ENCODE assay signal across 8 cellular contexts in genomic region chr11:120952503-120953229, GRCh38.
DNase-seq lines count a peak whose midpoint lies in the region; ATAC-seq and TF ChIP-seq lines count a peak whose summit lies in the region.

No MANE protein-coding gene starts in this region.

- BruUV-seq in PC-9 (replicated peaks; lab: Mats Ljungman, UMichigan), result no TSS peak

- no peaks in the 10 kb centered on the region for H3K79me2 ChIP-seq in PC-9 (ENCODE audit: low read depth)
- H3K79me2 ChIP-seq in fibroblast of lung (ENCODE audit: control insufficient read depth, insufficient read depth, low read length), result no peaks in the 10 kb centered on the region
- H3K79me2 ChIP-seq in neural cell (replicated peaks; ENCODE audit: insufficient read depth, low read length), result no peaks in the 10 kb centered on the region

- CTCF ChIA-PET in PC-9 (lab: Charles Lee), result interaction anchor here (0.7 kb wide), 1 partner anchor 268 kb away, joined by 8 read pairs; no protein-coding TSS in a partner anchor

- no peak for TF ChIP-seq EP300 in neural cell (conservative IDR thresholded peaks at IDR 0.05; ENCODE audit: poor library complexity, severe bottlenecking)

- peak overlapping the region; percentile 7; the same call in 1 of the 2 replicates for H3K4me3 ChIP-seq in PC-9
- no peak overlapping the region for H3K4me3 ChIP-seq in fibroblast of lung (replicated peaks in 1 of 4; ENCODE audit: control extremely low read depth in 1 of 4, insufficient read depth in 1 of 4, low read depth in 3 of 4, low read length in 4 of 4)
- H3K4me3 ChIP-seq in neural cell (ENCODE audit: low read length), result no peak overlapping the region

- peak; percentile 75 for TF ChIP-seq CTCF in GM10266 (IDR thresholded peaks at IDR 0.05; ENCODE audit: control insufficient read depth, insufficient read depth, low read depth, missing control alignments)
- TF ChIP-seq CTCF in PC-9 (conservative IDR thresholded peaks at IDR 0.05), result peak; percentile 99
- TF ChIP-seq CTCF in fibroblast of lung (conservative IDR thresholded peaks at IDR 0.05 in 1 of 2, IDR thresholded peaks at IDR 0.05 in 1 of 2; ENCODE audit: low read depth in 1 of 2, low read length in 2 of 2), result peak; percentile 63 to 68
- peak; percentile 77 for TF ChIP-seq CTCF in neural cell (IDR thresholded peaks at IDR 0.05; ENCODE audit: poor library complexity, severe bottlenecking)

- 0 out of 2 replicates have a peak, but pooled peaks cover 4% of the 10 kb centered on the region for H3K4me1 ChIP-seq in PC-9 (replicated peaks; ENCODE audit: insufficient read depth)
- H3K4me1 ChIP-seq in fibroblast of lung (ENCODE audit: control insufficient read depth, extremely low read depth, insufficient read depth, low read length), result no peaks in the 10 kb centered on the region

- H3K9me2 ChIP-seq in PC-9 (ENCODE audit: insufficient read depth), result no peaks in the 10 kb centered on the region
- H3K9me2 ChIP-seq in neural cell (ENCODE audit: insufficient read depth, low read length), result no peaks in the 10 kb centered on the region

- intact Hi-C loops in PC-9 (cut with micrococcal nuclease; ENCODE audit: unreplicated experiment), result loop anchor here (10.0 kb wide), 1 partner anchor 718 kb away; no protein-coding TSS in a partner anchor
- intact Hi-C loops in activated T-helper 1 cell treated with anti-CD3 and anti-CD28 coated beads, Interleukin-12 subunit alpha, Interleukin-12 subunit beta, Interleukin-2, Interleukin-4 antibody, amounts not matched to agents 30 ng/mL and 10 ng/mL and 1 ng/mL, durations not matched to agents 14 hours and 24 hours and 36 hours (cut with micrococcal nuclease), result loop anchor here (10.0 kb wide), 1 partner anchor 618 kb away; the partner anchor contains the start of gene ARHGEF12

- in situ Hi-C loops in KBM-7 (cut with MboI; ENCODE audit: low pct_unique_long_range_greater_than_20kb, low sequenced_read_pairs), result no loop called here

- H2AFZ ChIP-seq in PC-9 (peak overlapping the region; percentile 24; the same call in 1 of the 2 replicates), fibroblast of lung (ENCODE audit: low read length) (no peak overlapping the region), neural cell (ENCODE audit: low read depth, low read length) (no peak overlapping the region)

- no peak overlapping the region for H3K27ac Mint-ChIP-seq in activated T-helper 1 cell treated with anti-CD3 and anti-CD28 coated beads, Interleukin-12 subunit alpha, Interleukin-12 subunit beta, Interleukin-2, Interleukin-4 antibody, amounts not matched to agents 30 ng/mL and 10 ng/mL and 1 ng/mL, durations not matched to agents 14 hours and 24 hours and 36 hours
- peak overlapping the region; percentile 43 for H3K27ac Mint-ChIP-seq in stimulated activated naive CD8-positive, alpha-beta T cell treated with anti-CD3 and anti-CD28 coated beads, Interleukin-15, Interleukin-2, amounts not matched to agents 100 ng/mL and 50 ng/mL, for 24 hours

- H3K27me3 ChIP-seq in PC-9 (ENCODE audit: insufficient read depth, low read depth) (peaks cover 60% of the 10 kb centered on the region), fibroblast of lung (ENCODE audit: control insufficient read depth, insufficient read depth, low read length) (peaks cover 7% of the 10 kb centered on the region), neural cell (ENCODE audit: insufficient read depth, low read depth, low read length) (no peaks in the 10 kb centered on the region)

- H3K27ac ChIP-seq in PC-9, result no peak overlapping the region
- no peak overlapping the region for H3K27ac ChIP-seq in fibroblast of lung (ENCODE audit: insufficient read depth, low read length)
- H3K27ac ChIP-seq in neural cell (ENCODE audit: low read length), result no peak overlapping the region

- no peaks in the 10 kb centered on the region for H3K36me3 Mint-ChIP-seq in activated T-helper 1 cell treated with anti-CD3 and anti-CD28 coated beads, Interleukin-12 subunit alpha, Interleukin-12 subunit beta, Interleukin-2, Interleukin-4 antibody, amounts not matched to agents 30 ng/mL and 10 ng/mL and 1 ng/mL, durations not matched to agents 14 hours and 24 hours and 36 hours (ENCODE audit: low read depth)
- no peaks in the 10 kb centered on the region for H3K36me3 Mint-ChIP-seq in stimulated activated naive CD8-positive, alpha-beta T cell treated with anti-CD3 and anti-CD28 coated beads, Interleukin-15, Interleukin-2, amounts not matched to agents 100 ng/mL and 50 ng/mL, for 24 hours (ENCODE audit: low read depth)

- POLR2A ChIA-PET in PC-9 (lab: Charles Lee; ENCODE audit: unreplicated experiment), result no interaction called here

- no peaks in the 10 kb centered on the region for H3K9me3 Mint-ChIP-seq in activated T-helper 1 cell treated with anti-CD3 and anti-CD28 coated beads, Interleukin-12 subunit alpha, Interleukin-12 subunit beta, Interleukin-2, Interleukin-4 antibody, amounts not matched to agents 30 ng/mL and 10 ng/mL and 1 ng/mL, durations not matched to agents 14 hours and 24 hours and 36 hours
- H3K9me3 Mint-ChIP-seq in stimulated activated naive CD8-positive, alpha-beta T cell treated with anti-CD3 and anti-CD28 coated beads, Interleukin-15, Interleukin-2, amounts not matched to agents 100 ng/mL and 50 ng/mL, for 24 hours, result no peaks in the 10 kb centered on the region

- H3K4me1 Mint-ChIP-seq in activated T-helper 1 cell treated with anti-CD3 and anti-CD28 coated beads, Interleukin-12 subunit alpha, Interleukin-12 subunit beta, Interleukin-2, Interleukin-4 antibody, amounts not matched to agents 30 ng/mL and 10 ng/mL and 1 ng/mL, durations not matched to agents 14 hours and 24 hours and 36 hours (ENCODE audit: low read depth), result peaks cover 7% of the 10 kb centered on the region
- peaks cover 18% of the 10 kb centered on the region for H3K4me1 Mint-ChIP-seq in stimulated activated naive CD8-positive, alpha-beta T cell treated with anti-CD3 and anti-CD28 coated beads, Interleukin-15, Interleukin-2, amounts not matched to agents 100 ng/mL and 50 ng/mL, for 24 hours (ENCODE audit: low read depth)

- no peak for ATAC-seq in GM19035 (IDR thresholded peaks at IDR 0.05; ENCODE audit: unreplicated experiment)

- peak; percentile 95 for TF ChIP-seq RAD21 in neural cell (conservative IDR thresholded peaks at IDR 0.05)

- peak; percentile 74 for DNase-seq in GM10266 (ENCODE audit: extremely low spot score)
- DNase-seq in KBM-7, result peak; percentile 76
- peak; percentile 60 to 61 for DNase-seq in PC-9
- peak; percentile 25 for DNase-seq in activated T-helper 1 cell treated with anti-CD3 and anti-CD28 coated beads, Interleukin-12 subunit alpha, Interleukin-12 subunit beta, Interleukin-2, Interleukin-4 antibody, amounts not matched to agents 30 ng/mL and 10 ng/mL and 1 ng/mL, durations not matched to agents 14 hours and 24 hours and 36 hours (ENCODE audit: low spot score)
- DNase-seq in fibroblast of lung (ENCODE audit: low read depth in 2 of 2), result peak; percentile 61 to 71

- no peaks in the 10 kb centered on the region for H3K27me3 Mint-ChIP-seq in activated T-helper 1 cell treated with anti-CD3 and anti-CD28 coated beads, Interleukin-12 subunit alpha, Interleukin-12 subunit beta, Interleukin-2, Interleukin-4 antibody, amounts not matched to agents 30 ng/mL and 10 ng/mL and 1 ng/mL, durations not matched to agents 14 hours and 24 hours and 36 hours (ENCODE audit: insufficient read depth)
- H3K27me3 Mint-ChIP-seq in stimulated activated naive CD8-positive, alpha-beta T cell treated with anti-CD3 and anti-CD28 coated beads, Interleukin-15, Interleukin-2, amounts not matched to agents 100 ng/mL and 50 ng/mL, for 24 hours, result peaks cover 21% of the 10 kb centered on the region

- H3K9ac ChIP-seq in fibroblast of lung (ENCODE audit: insufficient read depth, low read length) (no peak overlapping the region), neural cell (ENCODE audit: low read length) (no peak overlapping the region)

- peak overlapping the region; percentile 68 for H3K4me2 ChIP-seq in PC-9
- H3K4me2 ChIP-seq in fibroblast of lung (ENCODE audit: extremely low read depth, insufficient read depth, low read length), result peak overlapping the region; percentile 8
- no peak overlapping the region for H3K4me2 ChIP-seq in neural cell (ENCODE audit: low read length)

- H3K9me3 ChIP-seq in PC-9 (ENCODE audit: insufficient read depth, low read depth) (no peaks in the 10 kb centered on the region), fibroblast of lung (ENCODE audit: control insufficient read depth, insufficient read depth, low read depth, low read length) (no peaks in the 10 kb centered on the region), neural cell (ENCODE audit: low read length) (no peaks in the 10 kb centered on the region)

- no peaks in the 10 kb centered on the region for H3K36me3 ChIP-seq in PC-9 (ENCODE audit: low read depth)
- no peaks in the 10 kb centered on the region for H3K36me3 ChIP-seq in fibroblast of lung (ENCODE audit: control insufficient read depth, insufficient read depth, low read length)
- no peaks in the 10 kb centered on the region for H3K36me3 ChIP-seq in neural cell (ENCODE audit: insufficient read depth, low read length)

- no peaks in the 10 kb centered on the region for H3F3A ChIP-seq in PC-9 (ENCODE audit: insufficient read depth, low read depth)
- no peaks in the 10 kb centered on the region for H3F3A ChIP-seq in neural cell (ENCODE audit: insufficient read depth, low read length, poor library complexity, severe bottlenecking)

- no peaks in the 10 kb centered on the region for H4K20me1 ChIP-seq in PC-9 (ENCODE audit: insufficient read depth)
- H4K20me1 ChIP-seq in fibroblast of lung (ENCODE audit: control insufficient read depth, extremely low read depth, insufficient read depth, low read length), result no peaks in the 10 kb centered on the region
- no peaks in the 10 kb centered on the region for H4K20me1 ChIP-seq in neural cell (ENCODE audit: insufficient read depth)

- H3K4me3 Mint-ChIP-seq in activated T-helper 1 cell treated with anti-CD3 and anti-CD28 coated beads, Interleukin-12 subunit alpha, Interleukin-12 subunit beta, Interleukin-2, Interleukin-4 antibody, amounts not matched to agents 30 ng/mL and 10 ng/mL and 1 ng/mL, durations not matched to agents 14 hours and 24 hours and 36 hours, result no peak overlapping the region
- peak overlapping the region; percentile 32 for H3K4me3 Mint-ChIP-seq in stimulated activated naive CD8-positive, alpha-beta T cell treated with anti-CD3 and anti-CD28 coated beads, Interleukin-15, Interleukin-2, amounts not matched to agents 100 ng/mL and 50 ng/mL, for 24 hours

Comparison
In these comparisons a context has a peak if more than half of its experiments do, and no peak if none do; other contexts are left out.
1. DNase-seq: peak in every context shown above with its lines; median percentile 76 in KBM-7; 74 in GM10266; 66 in fibroblast of lung; 60 in PC-9; 25 in activated T-helper 1 cell treated with anti-CD3 and anti-CD28 coated beads, Interleukin-12 subunit alpha, Interleukin-12 subunit beta, Interleukin-2, Interleukin-4 antibody, amounts not matched to agents 30 ng/mL and 10 ng/mL and 1 ng/mL, durations not matched to agents 14 hours and 24 hours and 36 hours.